In the genomic region with DNA sequence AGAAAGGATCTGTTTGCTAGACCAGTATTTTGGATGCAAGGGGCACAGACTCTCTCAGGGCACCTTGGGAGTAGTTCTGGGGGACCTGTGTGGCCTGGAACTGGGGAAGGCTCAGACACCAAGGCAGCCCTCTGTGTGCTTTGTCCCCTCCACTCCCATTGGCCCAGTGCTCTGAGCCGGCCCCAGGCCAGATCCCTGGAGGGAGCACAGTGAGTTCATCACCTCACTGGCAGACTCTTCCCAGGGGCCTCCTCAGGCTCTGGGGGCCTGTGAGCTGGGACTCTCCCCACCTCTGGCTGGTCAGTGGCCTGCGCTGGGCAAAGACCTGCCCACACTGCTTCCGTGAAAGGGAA, we compare ENCODE assay signal across 23 cellular contexts. TPM values are rescaled to one million over a fixed set of nuclear protein-coding genes. Genes with fewer than 3 reads are reported as not detected.
DNase-seq lines count a peak whose midpoint lies in the region; ATAC-seq and TF ChIP-seq lines count a peak whose summit lies in the region.
"Had no signal": no experiment of that assay in that cellular context is flagged by ENCODE, and none has a peak within 500 bp of the region (broad histone marks: within the 10 kb centered on the region; RNA-seq: fewer than 3 reads in every experiment).

No MANE protein-coding gene starts in this region.

- no peak for ATAC-seq in stimulated activated naive CD8-positive, alpha-beta T cell treated with anti-CD3 and anti-CD28 coated beads, Interleukin-15, Interleukin-2, amounts not matched to agents 100 U/mL and 50 U/mL, for 24 hours
- no peak for ATAC-seq in stimulated activated naive CD8-positive, alpha-beta T cell treated with anti-CD3 and anti-CD28 coated beads, Interleukin-15, amount 100 ng/mL, for 72 hours
- ATAC-seq in WTC11 = no peak
- ATAC-seq: GM12878 had no signal

- no peaks in the 10 kb centered on the region for H3K79me1 ChIP-seq in neuronal stem cell (ENCODE audit: low read depth, low read length)

- H3K9me3 ChIP-seq in neuronal stem cell (replicated peaks in 1 of 2; ENCODE audit: control insufficient read depth in 2 of 2, insufficient read depth in 1 of 2, low read depth in 1 of 2, low read length in 2 of 2) (no peaks in the 10 kb centered on the region), vagina (no peaks in the 10 kb centered on the region)
- H3K9me3 ChIP-seq: HAP-1 had no signal

- H3K14ac ChIP-seq in neuronal stem cell (ENCODE audit: low read length) = no peak overlapping the region

- no peak overlapping the region for H2BK12ac ChIP-seq in neuronal stem cell (ENCODE audit: low read length)

- H3K4me3 ChIP-seq in neuronal stem cell (ENCODE audit: low read length in 2 of 2) (no peak overlapping the region), vagina (no peak overlapping the region)
- H3K4me3 ChIP-seq: BLaER1 treated with 17β-estradiol and CSF1 and Interleukin-3, amounts not matched to agents 10 nM and 100 nM; GM12878; HAP-1 had no signal

- H3K23ac ChIP-seq in neuronal stem cell (ENCODE audit: low read depth, low read length, poor library complexity) = no peak overlapping the region

- no peaks in the 10 kb centered on the region for H3K9me3 Mint-ChIP-seq in stimulated activated naive CD8-positive, alpha-beta T cell treated with anti-CD3 and anti-CD28 coated beads, Interleukin-15, amount 100 ng/mL, for 72 hours
- peaks cover 8% of the 10 kb centered on the region for H3K9me3 Mint-ChIP-seq in WTC11
- H3K9me3 Mint-ChIP-seq: CD8-positive, alpha-beta memory T cell had no signal

- no CpG with 5 or more reads among the region's 3 CpGs for WGBS in neuronal stem cell (ENCODE audit: extremely low coverage in 2 of 2, insufficient read length in 2 of 2, insufficient replicate concordance in 1 of 2), 2 donors

- no peak overlapping the region for H2BK5ac ChIP-seq in neuronal stem cell (ENCODE audit: low read length)

- peak; percentile 13 for DNase-seq in activated CD4-positive, CD25-positive, alpha-beta regulatory T cell treated with anti-CD3 and anti-CD28 coated beads, Interleukin-2, amount 50 U/mL, for 72 hours
- no peak for DNase-seq in activated CD4-positive, CD25-positive, alpha-beta regulatory T cell (lab: John Stamatoyannopoulos, UW)
- DNase-seq in stimulated activated naive CD8-positive, alpha-beta T cell treated with anti-CD3 and anti-CD28 coated beads, Interleukin-15, Interleukin-2, amounts not matched to agents 100 U/mL and 50 U/mL, for 24 hours = peak; percentile 0
- DNase-seq in stimulated activated naive CD8-positive, alpha-beta T cell treated with anti-CD3 and anti-CD28 coated beads, Interleukin-15, amount 100 ng/mL, for 72 hours = no peak
- DNase-seq in neuronal stem cell (ENCODE audit: low spot score) = no peak
- no peak for DNase-seq in vagina (ENCODE audit: extremely low spot score in 2 of 2)
- DNase-seq in WTC11 (ENCODE audit: low spot score) = no peak
- no peak for DNase-seq in AML-193 (lab: John Stamatoyannopoulos, UW)
- DNase-seq: CD8-positive, alpha-beta memory T cell; GDM1; MV-4-11; NCI-H1417 treated with DMSO at 0.1 percent for 48 hours; NCI-H1930; NCI-H2171; NCI-H446 treated with DMSO at 0.1 percent for 48 hours; NCI-H748 treated with DMSO at 0.1 percent for 48 hours; OCI-M1 had no signal

- H3K4me3 Mint-ChIP-seq in stimulated activated naive CD8-positive, alpha-beta T cell treated with anti-CD3 and anti-CD28 coated beads, Interleukin-15, amount 100 ng/mL, for 72 hours = no peak overlapping the region
- H3K4me3 Mint-ChIP-seq in WTC11 = no peak overlapping the region
- H3K4me3 Mint-ChIP-seq: CD8-positive, alpha-beta memory T cell had no signal

- no peak overlapping the region for H3K9ac ChIP-seq in neuronal stem cell (ENCODE audit: low read depth, low read length, poor library complexity)
- H3K9ac ChIP-seq: BLaER1 treated with 17β-estradiol and CSF1 and Interleukin-3, amounts not matched to agents 10 nM and 100 nM had no signal

- H3K36me3 Mint-ChIP-seq in WTC11 = peaks cover 3% of the 10 kb centered on the region; the same call in 1 of the 2 replicates
- H3K36me3 Mint-ChIP-seq: CD8-positive, alpha-beta memory T cell had no signal

- peaks cover 0 to 7% (median 4%) of the 10 kb centered on the region in 3 experiments for H3K27me3 ChIP-seq in neuronal stem cell (ENCODE audit: control insufficient read depth in 3 of 3, insufficient read depth in 3 of 3, low read depth in 1 of 3, low read length in 3 of 3)
- no peaks in the 10 kb centered on the region for H3K27me3 ChIP-seq in vagina

- H2BK120ac ChIP-seq in neuronal stem cell (ENCODE audit: low read depth, low read length) = no peak overlapping the region

- H4K91ac ChIP-seq in neuronal stem cell (ENCODE audit: low read depth, low read length, poor library complexity) = no peak overlapping the region

- H3K36me3 ChIP-seq in neuronal stem cell (replicated peaks in 1 of 2; ENCODE audit: control insufficient read depth in 2 of 2, insufficient read depth in 2 of 2, low read length in 2 of 2) (no peaks in the 10 kb centered on the region), vagina (no peaks in the 10 kb centered on the region)
- H3K36me3 ChIP-seq: BLaER1 treated with 17β-estradiol and CSF1 and Interleukin-3, amounts not matched to agents 10 nM and 100 nM; HAP-1 had no signal

- no peaks in the 10 kb centered on the region for H3K4me1 Mint-ChIP-seq in stimulated activated naive CD8-positive, alpha-beta T cell treated with anti-CD3 and anti-CD28 coated beads, Interleukin-15, amount 100 ng/mL, for 72 hours
- peaks cover 7% of the 10 kb centered on the region for H3K4me1 Mint-ChIP-seq in WTC11
- H3K4me1 Mint-ChIP-seq: CD8-positive, alpha-beta memory T cell had no signal

- no peak overlapping the region for H3K18ac ChIP-seq in neuronal stem cell (ENCODE audit: low read length)

- H3K4ac ChIP-seq in neuronal stem cell (ENCODE audit: low read length) = no peak overlapping the region

- peaks cover 42% of the 10 kb centered on the region for H3K27me3 Mint-ChIP-seq in stimulated activated naive CD8-positive, alpha-beta T cell treated with anti-CD3 and anti-CD28 coated beads, Interleukin-15, amount 100 ng/mL, for 72 hours
- H3K27me3 Mint-ChIP-seq in WTC11 (ENCODE audit: low read depth) = peaks cover 19% of the 10 kb centered on the region

- H2AFZ ChIP-seq in neuronal stem cell (ENCODE audit: low read length) = no peak overlapping the region

- CTCF ChIA-PET in WTC11 (lab: Charles Lee) = no interaction called here

- no peak overlapping the region for H3K27ac ChIP-seq in neuronal stem cell (replicated peaks; ENCODE audit: low read length)
- H3K27ac ChIP-seq in vagina = peak overlapping the region; percentile 32
- H3K27ac ChIP-seq: 22Rv1; BLaER1 treated with 17β-estradiol and CSF1 and Interleukin-3, amounts not matched to agents 10 nM and 100 nM; HL-60 had no signal

- peak overlapping the region; percentile 24 for H4K8ac ChIP-seq in neuronal stem cell (ENCODE audit: low read depth, low read length)

- no peak overlapping the region for H2AK5ac ChIP-seq in neuronal stem cell (ENCODE audit: low read depth, low read length)

- H3K27ac Mint-ChIP-seq in stimulated activated naive CD8-positive, alpha-beta T cell treated with anti-CD3 and anti-CD28 coated beads, Interleukin-15, amount 100 ng/mL, for 72 hours = no peak overlapping the region
- no peak overlapping the region for H3K27ac Mint-ChIP-seq in WTC11
- H3K27ac Mint-ChIP-seq: CD8-positive, alpha-beta memory T cell had no signal

- H3K4me2 ChIP-seq in neuronal stem cell (ENCODE audit: insufficient read depth, low read length, poor library complexity, severe bottlenecking) = no peak overlapping the region
- H3K4me2 ChIP-seq: BLaER1 treated with 17β-estradiol and CSF1 and Interleukin-3, amounts not matched to agents 10 nM and 100 nM had no signal

- intact Hi-C loops in vagina (cut with DNase I) = no loop called here

- POLR2A ChIA-PET in WTC11 (lab: Charles Lee) = no interaction called here

- no peaks in the 10 kb centered on the region for H3K4me1 ChIP-seq in neuronal stem cell (ENCODE audit: control insufficient read depth in 2 of 2, insufficient read depth in 1 of 2, low read depth in 1 of 2, low read length in 2 of 2)
- peaks cover 29% of the 10 kb centered on the region for H3K4me1 ChIP-seq in vagina
- H3K4me1 ChIP-seq: HAP-1 had no signal

- no peak for TF ChIP-seq POLR2A in vagina (IDR thresholded peaks at IDR 0.05)

- H2BK15ac ChIP-seq in neuronal stem cell (ENCODE audit: low read length) = no peak overlapping the region

- TF ChIP-seq CTCF in vagina (IDR thresholded peaks at IDR 0.05) = no peak
- no peak for TF ChIP-seq CTCF in WTC11 (IDR thresholded peaks at IDR 0.05)

TF ChIP-seq in WTC11, 78 proteins besides CTCF, POLR2A, EP300 and RAD21:
- TF ChIP-seq, protein P1, sequence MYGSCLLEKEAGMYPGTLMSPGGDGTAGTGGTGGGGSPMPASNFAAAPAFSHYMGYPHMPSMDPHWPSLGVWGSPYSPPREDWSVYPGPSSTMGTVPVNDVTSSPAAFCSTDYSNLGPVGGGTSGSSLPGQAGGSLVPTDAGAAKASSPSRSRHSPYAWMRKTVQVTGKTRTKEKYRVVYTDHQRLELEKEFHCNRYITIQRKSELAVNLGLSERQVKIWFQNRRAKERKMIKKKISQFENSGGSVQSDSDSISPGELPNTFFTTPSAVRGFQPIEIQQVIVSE (CRISPR knock-in tag; IDR thresholded peaks at IDR 0.05; ENCODE audit: borderline replicate concordance) = no peak
- no peak for TF ChIP-seq IRF1 (CRISPR knock-in tag; IDR thresholded peaks at IDR 0.05)
- no peak for TF ChIP-seq TEAD4 (CRISPR knock-in tag; IDR thresholded peaks at IDR 0.05)
TF ChIP-seq in WTC11: peak in this region for 0.

RNA-seq across cellular contexts. Expression of gene CHRDL2, which starts 51.7 kb away (rescaled TPM):
- polyA plus RNA-seq in neuronal stem cell (2013, experiment 1 of 2) = 0.81 TPM
- polyA plus RNA-seq in neuronal stem cell (2013, experiment 2 of 2) = 0.80 TPM
- total RNA-seq in vagina (3.7 TPM), WTC11 (2021) (0.25 to 0.55 TPM (median 0.37 TPM) in 3 replicates)
- total RNA-seq: CD8-positive, alpha-beta memory T cell; GM12878; RPMI7951 had no signal
- polyA plus RNA-seq: CD8-positive, alpha-beta memory T cell; GM12878 had no signal

Comparison
In these comparisons a context has a peak if more than half of its experiments do, and no peak if none do; other contexts are left out.
1. DNase-seq: peak in activated CD4-positive, CD25-positive, alpha-beta regulatory T cell treated with anti-CD3 and anti-CD28 coated beads, Interleukin-2, amount 50 U/mL, for 72 hours (single experiment) and stimulated activated naive CD8-positive, alpha-beta T cell treated with anti-CD3 and anti-CD28 coated beads, Interleukin-15, Interleukin-2, amounts not matched to agents 100 U/mL and 50 U/mL, for 24 hours (single experiment); none in activated CD4-positive, CD25-positive, alpha-beta regulatory T cell (0 of 4), stimulated activated naive CD8-positive, alpha-beta T cell treated with anti-CD3 and anti-CD28 coated beads, Interleukin-15, amount 100 ng/mL, for 72 hours (0 of 2), neuronal stem cell (single experiment), vagina (0 of 2), WTC11 (single experiment) and AML-193 (0 of 2).